8 cellular contexts compared by ENCODE assay signal in genomic region chr13:32537580-32538233, GRCh38. TPM values are rescaled to one million over a fixed set of nuclear protein-coding genes. Genes with fewer than 3 reads are reported as not detected.
A peak's percentile ranks its signal among the peaks of the same experiment; 100 is the strongest.
DNase-seq lines count a peak whose midpoint lies in the region; FAIRE-seq and TF ChIP-seq lines count a peak whose summit lies in the region.

No MANE protein-coding gene starts in this region.

- H3K79me2 ChIP-seq in SK-N-SH (ENCODE audit: insufficient read depth) (peaks cover 60% of the 10 kb centered on the region), keratinocyte (ENCODE audit: control insufficient read depth, insufficient read depth, low read length) (peaks cover 55% of the 10 kb centered on the region)

- peak overlapping the region; percentile 90 to 92 for H3K27ac ChIP-seq in SK-N-SH (ENCODE audit: low read depth in 2 of 2, low read length in 1 of 2)
- peak overlapping the region; percentile 81 to 93 for H3K27ac ChIP-seq in ascending aorta
- peak overlapping the region; percentile 100 for H3K27ac ChIP-seq in keratinocyte (ENCODE audit: control insufficient read depth, insufficient read depth, low read length)

- H3K4me1 ChIP-seq in SK-N-SH (ENCODE audit: control insufficient read depth in 1 of 2, insufficient read depth in 2 of 2, low read depth in 1 of 2, low read length in 1 of 2), result peaks cover 0 to 4% of the 10 kb centered on the region in 2 experiments; a peak in 3 of 4 replicates
- H3K4me1 ChIP-seq in ascending aorta, result peaks cover 3 to 25% of the 10 kb centered on the region in 2 donors
- H3K4me1 ChIP-seq in keratinocyte (ENCODE audit: control insufficient read depth, extremely low read depth, insufficient read depth, low read length), result peaks cover 11% of the 10 kb centered on the region

- peaks cover 5% of the 10 kb centered on the region for H3F3A ChIP-seq in SK-N-SH (replicated peaks; ENCODE audit: insufficient read depth)

- H4K20me1 ChIP-seq in SK-N-SH (ENCODE audit: insufficient read depth) (no peaks in the 10 kb centered on the region), keratinocyte (ENCODE audit: control insufficient read depth, extremely low read depth, insufficient read depth, low read length) (peaks cover 6% of the 10 kb centered on the region)

- peak overlapping the region; percentile 92 to 100 for H3K4me3 ChIP-seq in SK-N-SH (ENCODE audit: low read depth in 2 of 2, low read length in 1 of 2)
- H3K4me3 ChIP-seq in ascending aorta, result peak overlapping the region; percentile 76 to 83
- peak overlapping the region; percentile 66 to 100 (median 100) for H3K4me3 ChIP-seq in keratinocyte (ENCODE audit: control insufficient read depth in 2 of 3, extremely low read depth in 1 of 3, insufficient read depth in 2 of 3, low read depth in 1 of 3, low read length in 3 of 3)

- no peaks in the 10 kb centered on the region for H3K9me2 ChIP-seq in SK-N-SH

- no peaks in the 10 kb centered on the region for H3K9me1 ChIP-seq in keratinocyte (ENCODE audit: control insufficient read depth, extremely low read depth, insufficient read depth, low read length)

- POLR2A ChIA-PET in SK-N-SH (lab: Yijun Ruan, JAX), result no interaction called here

- TF ChIP-seq EP300 in SK-N-SH (IDR thresholded peaks at IDR 0.05; ENCODE audit: borderline replicate concordance in 1 of 2, low read depth in 1 of 2, low read length in 1 of 2), result no peak

- dilution Hi-C loops in keratinocyte (cut with MboI; ENCODE audit: extremely low pct_ligation_motif_present, low sequenced_read_pairs), result no loop called here

- H3K27me3 ChIP-seq in SK-N-SH (ENCODE audit: insufficient read depth) (no peaks in the 10 kb centered on the region), ascending aorta (no peaks in the 10 kb centered on the region), keratinocyte (ENCODE audit: control insufficient read depth, extremely low read depth, insufficient read depth, low read length) (no peaks in the 10 kb centered on the region)

- peak; percentile 35 for DNase-seq in GF-D8 (lab: John Stamatoyannopoulos, UW)
- no peak for DNase-seq in SK-N-SH
- DNase-seq in ascending aorta (ENCODE audit: low spot score in 2 of 2), result no peak
- DNase-seq in keratinocyte (ENCODE audit: low read depth, low spot score), result no peak
- peak; percentile 19 for DNase-seq in stimulated activated CD4-positive, alpha-beta T cell treated with anti-CD3 and anti-CD28 coated beads, Interleukin-2, amount 100 ng/mL, for 4 hours (ENCODE audit: low read depth)
- DNase-seq in AG08395 (ENCODE audit: low spot score), result no peak
- no peak for DNase-seq in NCI-H187 (lab: John Stamatoyannopoulos, UW)
- DNase-seq in central memory CD4-positive, alpha-beta T cell, result no peak

- CTCF ChIA-PET in SK-N-SH (lab: Yijun Ruan, JAX), result interaction anchor here (1.1 to 2.2 kb wide), 5 partner anchors 16 to 628 kb away, joined by 3 to 6 read pairs (median 4); no protein-coding TSS in a partner anchor

- peak overlapping the region; percentile 98 for H2AFZ ChIP-seq in SK-N-SH (ENCODE audit: low read depth)
- H2AFZ ChIP-seq in keratinocyte (ENCODE audit: control insufficient read depth, low read length), result peak overlapping the region; percentile 100

- no peak for TF ChIP-seq RAD21 in SK-N-SH (IDR thresholded peaks at IDR 0.05; ENCODE audit: low read length)

- 35% methylated on average over 18 of the region's 25 CpGs for WGBS in SK-N-SH (ENCODE audit: low lambda C conversion rate)

- H3K4me2 ChIP-seq in SK-N-SH (peak overlapping the region; percentile 79), keratinocyte (ENCODE audit: control insufficient read depth, extremely low read depth, insufficient read depth, low read depth, low read length) (peak overlapping the region; percentile 98)

- no peak for TF ChIP-seq CTCF in SK-N-SH (IDR thresholded peaks at IDR 0.05)
- TF ChIP-seq CTCF in ascending aorta (IDR thresholded peaks at IDR 0.05), result no peak
- TF ChIP-seq CTCF in keratinocyte (optimal IDR thresholded peaks at IDR 0.05 in 1 of 3, IDR thresholded peaks at IDR 0.05 in 1 of 3, conservative IDR thresholded peaks at IDR 0.05 in 1 of 3; ENCODE audit: extremely low read depth in 1 of 3, insufficient read depth in 2 of 3, low read length in 3 of 3), result peak in 1 of 3 experiments; percentile 3

- intact Hi-C loops in ascending aorta (cut with DNase I), result loop anchor here (1.0 to 5.0 kb wide), 5 partner anchors 49 to 1005 kb away; partner anchors contain the start of genes BRCA2, N4BP2L1, PDS5B and ZAR1L

- H3K9ac ChIP-seq in SK-N-SH (peak overlapping the region; percentile 96), keratinocyte (ENCODE audit: control insufficient read depth, extremely low read depth, insufficient read depth, low read length) (peak overlapping the region; percentile 100)

- H3K36me3 ChIP-seq in SK-N-SH (replicated peaks in 1 of 2; ENCODE audit: control insufficient read depth in 1 of 2, insufficient read depth in 2 of 2, low read length in 1 of 2) (peaks cover 34 to 35% of the 10 kb centered on the region in 2 experiments), ascending aorta (peaks cover 8 to 12% of the 10 kb centered on the region in 2 donors), keratinocyte (ENCODE audit: control insufficient read depth in 2 of 2, extremely low read depth in 1 of 2, insufficient read depth in 2 of 2, low read length in 2 of 2) (peaks cover 4 to 7% of the 10 kb centered on the region in 2 experiments)

- no peak for FAIRE-seq in keratinocyte (lab: Jason Lieb, UNC)

- H3K9me3 ChIP-seq in SK-N-SH (no peaks in the 10 kb centered on the region), ascending aorta (no peaks in the 10 kb centered on the region), keratinocyte (ENCODE audit: control insufficient read depth, low read depth, low read length) (no peaks in the 10 kb centered on the region)

TF ChIP-seq in SK-N-SH, 30 proteins besides CTCF, POLR2A, EP300 and RAD21 (continues in another document):
- TF ChIP-seq NRF1 (IDR thresholded peaks at IDR 0.05; ENCODE audit: low read depth, low read length) (no peak), CHD2 (IDR thresholded peaks at IDR 0.05; ENCODE audit: low read length, partially characterized antibody) (no peak), TEAD4 (IDR thresholded peaks at IDR 0.05; ENCODE audit: borderline replicate concordance, insufficient read depth) (no peak), USF2 (IDR thresholded peaks at IDR 0.05; ENCODE audit: borderline replicate concordance, low read depth, low read length) (no peak), GABPA (IDR thresholded peaks at IDR 0.05; ENCODE audit: low read depth) (no peak), NFIC (IDR thresholded peaks at IDR 0.05; ENCODE audit: borderline replicate concordance) (no peak), SIN3A (IDR thresholded peaks at IDR 0.05; ENCODE audit: borderline replicate concordance, low read depth, low read length) (no peak), SMC3 (IDR thresholded peaks at IDR 0.05; ENCODE audit: low read depth, low read length) (no peak)
- TF ChIP-seq, protein P1, sequence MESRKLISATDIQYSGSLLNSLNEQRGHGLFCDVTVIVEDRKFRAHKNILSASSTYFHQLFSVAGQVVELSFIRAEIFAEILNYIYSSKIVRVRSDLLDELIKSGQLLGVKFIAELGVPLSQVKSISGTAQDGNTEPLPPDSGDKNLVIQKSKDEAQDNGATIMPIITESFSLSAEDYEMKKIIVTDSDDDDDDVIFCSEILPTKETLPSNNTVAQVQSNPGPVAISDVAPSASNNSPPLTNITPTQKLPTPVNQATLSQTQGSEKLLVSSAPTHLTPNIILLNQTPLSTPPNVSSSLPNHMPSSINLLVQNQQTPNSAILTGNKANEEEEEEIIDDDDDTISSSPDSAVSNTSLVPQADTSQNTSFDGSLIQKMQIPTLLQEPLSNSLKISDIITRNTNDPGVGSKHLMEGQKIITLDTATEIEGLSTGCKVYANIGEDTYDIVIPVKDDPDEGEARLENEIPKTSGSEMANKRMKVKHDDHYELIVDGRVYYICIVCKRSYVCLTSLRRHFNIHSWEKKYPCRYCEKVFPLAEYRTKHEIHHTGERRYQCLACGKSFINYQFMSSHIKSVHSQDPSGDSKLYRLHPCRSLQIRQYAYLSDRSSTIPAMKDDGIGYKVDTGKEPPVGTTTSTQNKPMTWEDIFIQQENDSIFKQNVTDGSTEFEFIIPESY (IDR thresholded peaks at IDR 0.05; ENCODE audit: borderline replicate concordance, low read depth), result no peak

RNA-seq across cellular contexts. Expression of gene N4BP2L2, which starts 0.9 kb away (rescaled TPM):
- polyA plus RNA-seq in SK-N-SH (2012; rRNA removed) (16.0 and 22.5 TPM in 2 replicates), keratinocyte (27.6 to 75.4 TPM (median 46.1 TPM) in 3 replicates)
- 19.8 and 30.7 TPM in 2 replicates for polyA plus RNA-seq in SK-N-SH (2012; cell fraction: cytosol; rRNA removed)
- 30.2 and 64.7 TPM in 2 replicates for polyA plus RNA-seq in SK-N-SH (2012; cell fraction: nucleus; rRNA removed)
- total RNA-seq in ascending aorta, result 137 TPM
- 151 TPM for polyA plus RNA-seq in keratinocyte (2011; ENCODE audit: low read depth)
- polyA plus RNA-seq in keratinocyte (2011; cell fraction: cytosol; rRNA removed), result 29.2 and 42.1 TPM in 2 replicates
- polyA plus RNA-seq in keratinocyte (2011; cell fraction: nucleus; rRNA removed), result 119 and 183 TPM in 2 replicates
- polyA plus RNA-seq in keratinocyte (2012; ENCODE audit: low replicate concordance), result 31.4 and 82.9 TPM in 2 replicates
- 11.0 to 66.8 TPM (median 23.1 TPM) in 3 replicates for polyA minus RNA-seq in keratinocyte
- 9.6 TPM for polyA minus RNA-seq in keratinocyte (2011; cell fraction: cytosol; rRNA and poly(A)+ RNA removed)
- 36.9 and 84.9 TPM in 2 replicates for polyA minus RNA-seq in keratinocyte (2011; cell fraction: nucleus; rRNA and poly(A)+ RNA removed)

RNA-seq across cellular contexts. Expression of gene PDS5B, which starts 48.5 kb away (rescaled TPM):
- 3.7 and 3.8 TPM in 2 replicates for polyA plus RNA-seq in SK-N-SH (2012; rRNA removed)
- polyA plus RNA-seq in SK-N-SH (2012; cell fraction: cytosol; rRNA removed), result 4.6 and 5.5 TPM in 2 replicates
- polyA plus RNA-seq in SK-N-SH (2012; cell fraction: nucleus; rRNA removed), result 3.4 and 8.0 TPM in 2 replicates
- 31.0 TPM for total RNA-seq in ascending aorta
- polyA plus RNA-seq in keratinocyte, result 3.7 to 6.9 TPM (median 5.8 TPM) in 3 replicates
- 24.2 TPM for polyA plus RNA-seq in keratinocyte (2011; ENCODE audit: low read depth)
- 2.7 and 6.1 TPM in 2 replicates for polyA plus RNA-seq in keratinocyte (2011; cell fraction: cytosol; rRNA removed)
- polyA plus RNA-seq in keratinocyte (2011; cell fraction: nucleus; rRNA removed), result 8.2 and 10.0 TPM in 2 replicates
- 5.6 and 7.6 TPM in 2 replicates for polyA plus RNA-seq in keratinocyte (2012; ENCODE audit: low replicate concordance)
- 2.3 to 19.1 TPM (median 6.5 TPM) in 3 replicates for polyA minus RNA-seq in keratinocyte
- polyA minus RNA-seq in keratinocyte (2011; cell fraction: cytosol; rRNA and poly(A)+ RNA removed), result 5.8 TPM
- 13.0 and 22.7 TPM in 2 replicates for polyA minus RNA-seq in keratinocyte (2011; cell fraction: nucleus; rRNA and poly(A)+ RNA removed)

Comparison
In these comparisons a context has a peak if more than half of its experiments do, and no peak if none do; other contexts are left out.
1. DNase-seq: peak in GF-D8 (single experiment) and stimulated activated CD4-positive, alpha-beta T cell treated with anti-CD3 and anti-CD28 coated beads, Interleukin-2, amount 100 ng/mL, for 4 hours (single experiment); none in SK-N-SH (single experiment), ascending aorta (0 of 2), keratinocyte (single experiment), AG08395 (single experiment), NCI-H187 (0 of 2) and central memory CD4-positive, alpha-beta T cell (single experiment).
2. Peak in every context shown above with its lines, with median percentiles within 50 percentile points of each other: H3K27ac ChIP-seq and H3K4me3 ChIP-seq.